5 cellular contexts compared by ENCODE assay signal in the genomic region with DNA sequence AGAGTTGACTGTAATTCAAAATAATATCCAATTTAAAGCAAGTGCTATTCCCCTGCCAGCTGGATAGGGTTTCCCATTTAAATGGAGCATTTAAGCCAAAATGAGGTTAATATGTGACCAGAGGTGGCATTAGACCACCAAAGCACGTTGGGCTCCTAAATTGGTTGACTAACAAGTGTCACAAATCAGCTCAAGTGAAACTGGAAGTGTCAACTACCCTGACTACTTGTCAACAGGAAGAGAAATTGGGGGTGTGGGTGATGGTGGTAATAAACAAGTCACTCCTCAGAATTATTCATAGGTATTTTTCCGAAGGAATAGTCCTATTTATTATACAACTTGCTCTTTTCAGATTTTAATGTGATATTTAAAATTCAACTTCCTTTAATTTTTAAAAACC.
"Had no signal": no experiment of that assay in that cellular context is flagged by ENCODE, and none has a peak within 500 bp of the region (broad histone marks: within the 10 kb centered on the region; RNA-seq: fewer than 3 reads in every experiment).

No MANE protein-coding gene starts in this region.

- DNase-seq: H9, HCEC 1CT, IMR-90 had no signal

- H2AFZ ChIP-seq: GM23338 had no signal

- H3K4me2 ChIP-seq: GM23338 had no signal

- H3K4me3 ChIP-seq: GM23338, K562 had no signal

- ATAC-seq: GM23338, K562 had no signal
